In genomic region chr18:57269756-57270534, GRCh38 we compare ENCODE assay signal across 22 cellular contexts.
DNase-seq lines count a peak whose midpoint lies in the region; ATAC-seq and TF ChIP-seq lines count a peak whose summit lies in the region.
"Had no signal": no experiment of that assay in that cellular context is flagged by ENCODE, and none has a peak within 500 bp of the region (broad histone marks: within the 10 kb centered on the region; RNA-seq: fewer than 3 reads in every experiment).

No MANE protein-coding gene starts in this region.

- intact Hi-C loops in activated CD8-positive, alpha-beta T cell treated with anti-CD3 and anti-CD28 coated beads for 36 hours (cut with micrococcal nuclease): no loop called here
- intact Hi-C loops in mucosa of descending colon (cut with DNase I, micrococcal nuclease): no loop called here

- no peak overlapping the region for H3K4me3 ChIP-seq in kidney epithelial cell (ENCODE audit: low read depth, low read length)
- H3K4me3 ChIP-seq in mucosa of descending colon: no peak overlapping the region
- H3K4me3 ChIP-seq: HAP-1, K562 had no signal

- H3K4me1 Mint-ChIP-seq in activated CD8-positive, alpha-beta T cell treated with anti-CD3 and anti-CD28 coated beads for 36 hours (ENCODE audit: low read depth): no peaks in the 10 kb centered on the region
- H3K4me1 Mint-ChIP-seq: CD4-positive, alpha-beta memory T cell had no signal

- H3K36me3 ChIP-seq in kidney epithelial cell (ENCODE audit: control insufficient read depth, insufficient read depth, low read length) (no peaks in the 10 kb centered on the region), mucosa of descending colon (ENCODE audit: low read depth) (no peaks in the 10 kb centered on the region)
- H3K36me3 ChIP-seq: HAP-1 had no signal

- in situ Hi-C loops in Caki2 (cut with HindIII; ENCODE audit: low pct_unique_long_range_greater_than_20kb, low sequenced_read_pairs): no loop called here

- no peak for ATAC-seq in activated CD8-positive, alpha-beta T cell treated with anti-CD3 and anti-CD28 coated beads for 36 hours
- ATAC-seq in mucosa of descending colon: no peak
- ATAC-seq: K562, SK-N-SH treated with all-trans-retinoic acid at 6 μM for 48 hours had no signal

- TF ChIP-seq CTCF in VCaP (conservative IDR thresholded peaks at IDR 0.05): no peak
- TF ChIP-seq CTCF in kidney epithelial cell (IDR thresholded peaks at IDR 0.05; ENCODE audit: insufficient read depth, low read length, poor library complexity, severe bottlenecking): no peak
- no peak for TF ChIP-seq CTCF in activated CD8-positive, alpha-beta T cell treated with anti-CD3 and anti-CD28 coated beads for 36 hours (IDR thresholded peaks at IDR 0.05)
- TF ChIP-seq CTCF in mucosa of descending colon (IDR thresholded peaks at IDR 0.05): no peak

- CTCF ChIA-PET in activated CD8-positive, alpha-beta T cell treated with anti-CD3 and anti-CD28 coated beads for 36 hours (lab: Charles Lee): no interaction called here

- H3K9me3 ChIP-seq in mucosa of descending colon: no peaks in the 10 kb centered on the region
- H3K9me3 ChIP-seq: HAP-1 had no signal

- H3K27ac Mint-ChIP-seq in activated CD8-positive, alpha-beta T cell treated with anti-CD3 and anti-CD28 coated beads for 36 hours: no peak overlapping the region
- H3K27ac Mint-ChIP-seq: CD4-positive, alpha-beta memory T cell; HFFc6 had no signal

- H3K9me3 Mint-ChIP-seq in activated CD8-positive, alpha-beta T cell treated with anti-CD3 and anti-CD28 coated beads for 36 hours: no peaks in the 10 kb centered on the region
- H3K9me3 Mint-ChIP-seq: HFFc6 had no signal

- peak overlapping the region; percentile 10 for H3K27ac ChIP-seq in VCaP

- DNase-seq in Caki2 (ENCODE audit: low read depth): peak; percentile 70
- DNase-seq in kidney epithelial cell (ENCODE audit: low read depth): peak; percentile 35
- DNase-seq in renal cortical epithelial cell (ENCODE audit: low read depth): peak; percentile 86
- DNase-seq in activated CD8-positive, alpha-beta T cell treated with anti-CD3 and anti-CD28 coated beads for 36 hours: no peak
- DNase-seq in mucosa of descending colon: no peak
- no peak for DNase-seq in germinal center (ENCODE audit: low spot score)
- DNase-seq in AG08395 (ENCODE audit: low spot score): no peak
- DNase-seq: C1 segment of cervical spinal cord; CD4-positive, alpha-beta memory T cell; GOT3; HFFc6; MV-4-11; NCI-H1105; NCI-H1436 treated with DMSO at 0.1 percent for 48 hours; NCI-H1930; NCI-H2107; NCI-H524 treated with DMSO at 0.1 percent for 48 hours; NCI-H774 had no signal

- H3K36me3 Mint-ChIP-seq in activated CD8-positive, alpha-beta T cell treated with anti-CD3 and anti-CD28 coated beads for 36 hours (ENCODE audit: low read depth): no peaks in the 10 kb centered on the region
- H3K36me3 Mint-ChIP-seq: CD4-positive, alpha-beta memory T cell had no signal

- no peak overlapping the region for H3K4me3 Mint-ChIP-seq in activated CD8-positive, alpha-beta T cell treated with anti-CD3 and anti-CD28 coated beads for 36 hours
- H3K4me3 Mint-ChIP-seq: CD4-positive, alpha-beta memory T cell; HFFc6 had no signal

- POLR2A ChIA-PET in activated CD8-positive, alpha-beta T cell treated with anti-CD3 and anti-CD28 coated beads for 36 hours (lab: Charles Lee): no interaction called here

- peaks cover 9% of the 10 kb centered on the region for H3K27me3 Mint-ChIP-seq in activated CD8-positive, alpha-beta T cell treated with anti-CD3 and anti-CD28 coated beads for 36 hours

- no peaks in the 10 kb centered on the region for H3K4me1 ChIP-seq in mucosa of descending colon (ENCODE audit: low read depth)
- H3K4me1 ChIP-seq: HAP-1 had no signal

- H3K27me3 ChIP-seq in kidney epithelial cell (ENCODE audit: control insufficient read depth, insufficient read depth, low read length): no peaks in the 10 kb centered on the region

Comparison
In these comparisons a context has a peak if more than half of its experiments do, and no peak if none do; other contexts are left out.
1. DNase-seq: peak in Caki2 (single experiment), kidney epithelial cell (single experiment) and renal cortical epithelial cell (single experiment); none in activated CD8-positive, alpha-beta T cell treated with anti-CD3 and anti-CD28 coated beads for 36 hours (single experiment), mucosa of descending colon (0 of 3), germinal center (single experiment) and AG08395 (single experiment).